Comparison of ENCODE assay signal across 9 cellular contexts in genomic region chr9:133945977-133946753, GRCh38. TPM values are rescaled to one million over a fixed set of nuclear protein-coding genes. Genes with fewer than 3 reads are reported as not detected.
DNase-seq lines count a peak whose midpoint lies in the region; ATAC-seq and TF ChIP-seq lines count a peak whose summit lies in the region.
"Had no signal": no experiment of that assay in that cellular context is flagged by ENCODE, and none has a peak within 500 bp of the region (broad histone marks: within the 10 kb centered on the region; RNA-seq: fewer than 3 reads in every experiment).

No MANE protein-coding gene starts in this region.

- intact Hi-C loops in posterior cingulate gyrus (cut with DNase I), result no loop called here

- no peak overlapping the region for H3K27ac ChIP-seq in brain microvascular endothelial cell

- H3K9me3 Mint-ChIP-seq in activated naive CD4-positive, alpha-beta T cell treated with anti-CD3 and anti-CD28 coated beads, Interleukin-2, amount 50 U/mL, for 72 hours, result no peaks in the 10 kb centered on the region
- H3K9me3 Mint-ChIP-seq: type B pancreatic cell had no signal

- no peak overlapping the region for H3K4me3 ChIP-seq in brain microvascular endothelial cell (ENCODE audit: low read depth, low read length)

- H3K27me3 ChIP-seq in brain microvascular endothelial cell (replicated peaks), result no peaks in the 10 kb centered on the region

- DNase-seq in NCI-H2107 treated with DMSO at 0.1 percent for 48 hours (lab: John Stamatoyannopoulos, UW; ENCODE audit: unreplicated experiment), result peak; percentile 32
- peak in 6 of 10 donors; percentile 2 to 67 (median 36) for DNase-seq in posterior cingulate gyrus
- DNase-seq in brain microvascular endothelial cell, result no peak
- DNase-seq in cerebellar nuclear complex (lab: John Stamatoyannopoulos, UW), result no peak
- DNase-seq in activated naive CD4-positive, alpha-beta T cell treated with anti-CD3 and anti-CD28 coated beads, Interleukin-2, amount 50 U/mL, for 72 hours (ENCODE audit: low spot score in 2 of 2), result no peak
- DNase-seq: activated gamma-delta T cell treated with Interleukin-2 at 50 U/mL for 16 hours had no signal

- H3K36me3 ChIP-seq in brain microvascular endothelial cell (replicated peaks), result no peaks in the 10 kb centered on the region

- TF ChIP-seq CTCF in brain microvascular endothelial cell (IDR thresholded peaks at IDR 0.05; ENCODE audit: low read depth, low read length, missing control alignments), result no peak

- ATAC-seq in GM18867 (IDR thresholded peaks at IDR 0.05; ENCODE audit: unreplicated experiment), result peak; percentile 57
- peak; percentile 57 for ATAC-seq in GM21737 (IDR thresholded peaks at IDR 0.05; ENCODE audit: unreplicated experiment)
- no peak for ATAC-seq in activated naive CD4-positive, alpha-beta T cell treated with anti-CD3 and anti-CD28 coated beads, Interleukin-2, amount 50 U/mL, for 72 hours

- in situ Hi-C loops in brain microvascular endothelial cell (cut with HindIII; ENCODE audit: low pct_ligation_motif_present, low sequenced_read_pairs), result no loop called here

- no peaks in the 10 kb centered on the region for H3K36me3 Mint-ChIP-seq in activated naive CD4-positive, alpha-beta T cell treated with anti-CD3 and anti-CD28 coated beads, Interleukin-2, amount 50 U/mL, for 72 hours

- H3K27ac Mint-ChIP-seq in activated naive CD4-positive, alpha-beta T cell treated with anti-CD3 and anti-CD28 coated beads, Interleukin-2, amount 50 U/mL, for 72 hours, result no peak overlapping the region
- H3K27ac Mint-ChIP-seq: type B pancreatic cell had no signal

RNA-seq across cellular contexts. Expression of gene VAV2, which starts 46.0 kb away (rescaled TPM):
- 1 to 10 TPM; 7.5 to 9.1 TPM for total RNA-seq in activated naive CD4-positive, alpha-beta T cell treated with anti-CD3 and anti-CD28 coated beads, Interleukin-2, amount 50 U/mL, for 72 hours

Comparison
In these comparisons a context has a peak if more than half of its experiments do, and no peak if none do; other contexts are left out.
1. ATAC-seq: peak in GM18867 (single experiment) and GM21737 (single experiment); none in activated naive CD4-positive, alpha-beta T cell treated with anti-CD3 and anti-CD28 coated beads, Interleukin-2, amount 50 U/mL, for 72 hours (0 of 2).
2. DNase-seq: peak in NCI-H2107 treated with DMSO at 0.1 percent for 48 hours (single experiment) and posterior cingulate gyrus (6 of 10); none in brain microvascular endothelial cell (single experiment), cerebellar nuclear complex (0 of 2) and activated naive CD4-positive, alpha-beta T cell treated with anti-CD3 and anti-CD28 coated beads, Interleukin-2, amount 50 U/mL, for 72 hours (0 of 2).